14 cellular contexts compared by ENCODE assay signal in genomic region chr16:72785886-72786285, GRCh38.
DNase-seq lines count a peak whose midpoint lies in the region; ATAC-seq and TF ChIP-seq lines count a peak whose summit lies in the region.
"Had no signal": no experiment of that assay in that cellular context is flagged by ENCODE, and none has a peak within 500 bp of the region (broad histone marks: within the 10 kb centered on the region; RNA-seq: fewer than 3 reads in every experiment).

No MANE protein-coding gene starts in this region.

- H3K4me3 Mint-ChIP-seq in MCF 10A (ENCODE audit: unreplicated experiment): no peak overlapping the region

- H3K9me3 ChIP-seq in breast epithelium (no peaks in the 10 kb centered on the region), thoracic aorta (no peaks in the 10 kb centered on the region)
- H3K9me3 ChIP-seq: body of pancreas, heart right ventricle had no signal

- H3K27me3 ChIP-seq in breast epithelium (no peaks in the 10 kb centered on the region), thoracic aorta (replicated peaks; ENCODE audit: insufficient read depth) (no peaks in the 10 kb centered on the region)
- H3K27me3 ChIP-seq: body of pancreas, heart right ventricle had no signal

- H3K4me3 ChIP-seq in breast epithelium (peak overlapping the region in 2 of 3 donors; percentile 20 to 44), fibroblast of the aortic adventitia (ENCODE audit: low read depth, low read length) (peak overlapping the region; percentile 6), thoracic aorta (peak overlapping the region; percentile 85)
- H3K4me3 ChIP-seq: body of pancreas had no signal

- in situ Hi-C loops in SK-MEL-5 (cut with HindIII; ENCODE audit: low pct_unique_long_range_greater_than_20kb, low sequenced_read_pairs): no loop called here

- TF ChIP-seq POLR2A in breast epithelium (IDR thresholded peaks at IDR 0.05): no peak

- BruUV-seq in MCF 10A (replicated peaks; lab: Mats Ljungman, UMichigan): no TSS peak

- no peak overlapping the region for H3K27ac Mint-ChIP-seq in MCF 10A (ENCODE audit: low read depth, unreplicated experiment)
- H3K27ac Mint-ChIP-seq: IgD-negative memory B cell, T-helper 17 cell had no signal

- H3K9me3 Mint-ChIP-seq in MCF 10A (ENCODE audit: unreplicated experiment): no peaks in the 10 kb centered on the region
- H3K9me3 Mint-ChIP-seq: IgD-negative memory B cell had no signal

- H3K36me3 Mint-ChIP-seq in MCF 10A (ENCODE audit: insufficient read depth, unreplicated experiment): peaks cover 30% of the 10 kb centered on the region

- POLR2A ChIA-PET in MCF 10A (lab: Yijun Ruan, JAX): interaction anchor here (0.6 to 1.3 kb wide), 3 partner anchors 11 to 111 kb away, joined by 3 to 4 read pairs (median 3); no protein-coding TSS in a partner anchor

- H3K27me3 Mint-ChIP-seq in MCF 10A (ENCODE audit: insufficient read depth, unreplicated experiment): no peaks in the 10 kb centered on the region

- no peak for ATAC-seq in thoracic aorta (ENCODE audit: insufficient number of reproducible peaks, low FRiP score, low read depth)
- no peak for ATAC-seq in SK-N-SH treated with all-trans-retinoic acid at 6 μM for 48 hours
- ATAC-seq: body of pancreas, T-helper 17 cell had no signal

- peaks cover 5% of the 10 kb centered on the region for H3K4me1 Mint-ChIP-seq in MCF 10A (ENCODE audit: insufficient read depth, unreplicated experiment)

- H3K27ac ChIP-seq in breast epithelium (no peak overlapping the region), thoracic aorta (peak overlapping the region; percentile 85 to 91)
- H3K27ac ChIP-seq: body of pancreas had no signal

- no peaks in the 10 kb centered on the region for H3K36me3 ChIP-seq in breast epithelium
- H3K36me3 ChIP-seq in thoracic aorta: no peaks in the 10 kb centered on the region

- intact Hi-C loops in breast epithelium (cut with DNase I; ENCODE audit: low total_unique reads) (no loop called here), MCF 10A (cut with micrococcal nuclease) (no loop called here)

- CTCF ChIA-PET in MCF 10A (lab: Yijun Ruan, JAX): interaction anchor here (0.6 to 1.1 kb wide), 7 partner anchors 12 to 661 kb away, joined by 3 to 4 read pairs (median 3); no protein-coding TSS in a partner anchor

- H3K4me1 ChIP-seq in breast epithelium: no peaks in the 10 kb centered on the region
- H3K4me1 ChIP-seq in thoracic aorta (ENCODE audit: control insufficient read depth in 1 of 2, low read depth in 2 of 2): peaks cover 29 to 48% of the 10 kb centered on the region in 2 donors
- H3K4me1 ChIP-seq: body of pancreas had no signal

- DNase-seq in breast epithelium (ENCODE audit: low spot score in 2 of 2) (no peak), MCF 10A (ENCODE audit: unreplicated experiment) (no peak), SK-MEL-5 (ENCODE audit: low read depth, low spot score) (peak; percentile 6), fibroblast of the aortic adventitia (ENCODE audit: low read depth) (peak; percentile 24), thoracic aorta (ENCODE audit: low spot score) (no peak), DMS79 (lab: John Stamatoyannopoulos, UW) (no peak), germinal center (ENCODE audit: low spot score) (no peak)
- DNase-seq: activated CD4-positive, alpha-beta T cell treated with anti-CD3 and anti-CD28 coated beads, Interleukin-2, amount 50 U/mL, for 1 hour; body of pancreas; heart right ventricle; NCI-H526; T-helper 17 cell had no signal

- TF ChIP-seq CTCF in breast epithelium (IDR thresholded peaks at IDR 0.05) (no peak), MCF 10A (IDR thresholded peaks at IDR 0.05; ENCODE audit: unreplicated experiment) (no peak), fibroblast of the aortic adventitia (IDR thresholded peaks at IDR 0.05; ENCODE audit: insufficient read depth, low read length) (no peak), thoracic aorta (IDR thresholded peaks at IDR 0.05) (no peak)

TF ChIP-seq in SK-N-SH treated with all-trans-retinoic acid at 6 μM for 48 hours, 23 proteins besides CTCF, POLR2A, EP300 and RAD21:
- TF ChIP-seq GLIS3 (CRISPR knock-in tag; IDR thresholded peaks at IDR 0.05) (no peak), SNAI2 (CRISPR knock-in tag; IDR thresholded peaks at IDR 0.05) (no peak), ZFP30 (CRISPR knock-in tag; IDR thresholded peaks at IDR 0.05) (no peak), ISL1 (CRISPR knock-in tag; IDR thresholded peaks at IDR 0.05) (no peak)
- TF ChIP-seq, protein P1, sequence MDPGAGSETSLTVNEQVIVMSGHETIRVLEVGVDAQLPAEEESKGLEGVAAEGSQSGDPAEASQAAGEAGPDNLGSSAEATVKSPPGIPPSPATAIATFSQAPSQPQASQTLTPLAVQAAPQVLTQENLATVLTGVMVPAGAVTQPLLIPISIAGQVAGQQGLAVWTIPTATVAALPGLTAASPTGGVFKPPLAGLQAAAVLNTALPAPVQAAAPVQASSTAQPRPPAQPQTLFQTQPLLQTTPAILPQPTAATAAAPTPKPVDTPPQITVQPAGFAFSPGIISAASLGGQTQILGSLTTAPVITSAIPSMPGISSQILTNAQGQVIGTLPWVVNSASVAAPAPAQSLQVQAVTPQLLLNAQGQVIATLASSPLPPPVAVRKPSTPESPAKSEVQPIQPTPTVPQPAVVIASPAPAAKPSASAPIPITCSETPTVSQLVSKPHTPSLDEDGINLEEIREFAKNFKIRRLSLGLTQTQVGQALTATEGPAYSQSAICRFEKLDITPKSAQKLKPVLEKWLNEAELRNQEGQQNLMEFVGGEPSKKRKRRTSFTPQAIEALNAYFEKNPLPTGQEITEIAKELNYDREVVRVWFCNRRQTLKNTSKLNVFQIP (CRISPR knock-in tag; IDR thresholded peaks at IDR 0.05; ENCODE audit: borderline replicate concordance, low read depth): no peak

Comparison
In these comparisons a context has a peak if more than half of its experiments do, and no peak if none do; other contexts are left out.
1. DNase-seq: peak in SK-MEL-5 (single experiment) and fibroblast of the aortic adventitia (single experiment); none in breast epithelium (0 of 2), MCF 10A (single experiment), thoracic aorta (single experiment), DMS79 (single experiment) and germinal center (single experiment).
2. H3K27ac ChIP-seq: peak in thoracic aorta (2 of 2); none in breast epithelium (0 of 2).
3. H3K4me3 ChIP-seq: peak in every context shown above with its lines; median percentile 85 in thoracic aorta; 32 in breast epithelium; 6 in fibroblast of the aortic adventitia.